ENCODE assay signal across 23 cellular contexts in genomic region chr11:107848345-107848744, GRCh38.
"Had no signal": no experiment of that assay in that cellular context is flagged by ENCODE, and none has a peak within 500 bp of the region (broad histone marks: within the 10 kb centered on the region; RNA-seq: fewer than 3 reads in every experiment).

No MANE protein-coding gene starts in this region.

- H3K4me3 Mint-ChIP-seq: activated CD4-positive, alpha-beta T cell treated with anti-CD3 and anti-CD28 coated beads, Interleukin-2, amount 10 ng/mL, durations not matched to agents 24 days and 14 days; activated CD8-positive, alpha-beta T cell treated with anti-CD3 and anti-CD28 coated beads for 36 hours; activated naive CD4-positive, alpha-beta T cell treated with anti-CD3 and anti-CD28 coated beads, Interleukin-2, amount 50 U/mL, for 24 hours; activated T-cell treated with anti-CD3 and anti-CD28 coated beads, Interleukin-2, amount 50 U/mL, for 4 hours; stimulated activated naive CD8-positive, alpha-beta T cell treated with anti-CD3 and anti-CD28 coated beads, Interleukin-15, amount 100 ng/mL, for 72 hours; type B pancreatic cell had no signal

- H3K36me3 ChIP-seq: adrenal gland, breast epithelium, gastroesophageal sphincter, heart left ventricle, prostate gland, right atrium auricular region had no signal

- DNase-seq: activated CD4-positive, alpha-beta T cell treated with anti-CD3 and anti-CD28 coated beads, Interleukin-2, amount 10 ng/mL, durations not matched to agents 24 days and 14 days; activated CD8-positive, alpha-beta memory T cell treated with anti-CD3 and anti-CD28 coated beads, Interleukin-2, amount 50 U/mL, for 4 hours; activated CD8-positive, alpha-beta T cell treated with anti-CD3 and anti-CD28 coated beads for 36 hours; activated gamma-delta T cell; activated T-cell treated with anti-CD3 and anti-CD28 coated beads, Interleukin-2, amount 50 U/mL, for 4 hours; adrenal gland; cerebellar nuclear complex; effector CD4-positive, alpha-beta T cell; heart left ventricle; kidney; stimulated activated CD4-positive, alpha-beta T cell treated with anti-CD3 and anti-CD28 coated beads, Interleukin-12 subunit alpha, Interleukin-12 subunit beta, amount 100 ng/mL, for 4 hours; stimulated activated CD4-positive, alpha-beta T cell treated with anti-CD3 and anti-CD28 coated beads, Interleukin-1b, Interleukin-23, amount 100 ng/mL, for 48 hours; stimulated activated CD8-positive, alpha-beta memory T cell treated with anti-CD3 and anti-CD28 coated beads, Interleukin-4, amount 100 ng/mL, for 48 hours; stimulated activated naive CD8-positive, alpha-beta T cell treated with anti-CD3 and anti-CD28 coated beads, Interleukin-15, amount 100 ng/mL, for 72 hours; T-helper 9 cell had no signal

- H3K9me3 Mint-ChIP-seq: activated CD4-positive, alpha-beta T cell treated with anti-CD3 and anti-CD28 coated beads, Interleukin-2, amount 10 ng/mL, durations not matched to agents 24 days and 14 days; activated CD8-positive, alpha-beta T cell treated with anti-CD3 and anti-CD28 coated beads for 36 hours; activated naive CD4-positive, alpha-beta T cell treated with anti-CD3 and anti-CD28 coated beads, Interleukin-2, amount 50 U/mL, for 24 hours; activated T-cell treated with anti-CD3 and anti-CD28 coated beads, Interleukin-2, amount 50 U/mL, for 4 hours; stimulated activated naive CD8-positive, alpha-beta T cell treated with anti-CD3 and anti-CD28 coated beads, Interleukin-15, amount 100 ng/mL, for 72 hours; type B pancreatic cell had no signal

- H3K4me1 ChIP-seq: adrenal gland, breast epithelium, gastroesophageal sphincter, heart left ventricle, prostate gland, right atrium auricular region had no signal

- H3K36me3 Mint-ChIP-seq: activated naive CD4-positive, alpha-beta T cell treated with anti-CD3 and anti-CD28 coated beads, Interleukin-2, amount 50 U/mL, for 24 hours; type B pancreatic cell had no signal

- H3K27me3 ChIP-seq: adrenal gland, breast epithelium, gastroesophageal sphincter, heart left ventricle, right atrium auricular region had no signal

- ATAC-seq: activated CD8-positive, alpha-beta T cell treated with anti-CD3 and anti-CD28 coated beads for 36 hours; activated T-cell treated with anti-CD3 and anti-CD28 coated beads, Interleukin-2, amount 50 U/mL, for 4 hours; esophagus mucosa; gastroesophageal sphincter; heart left ventricle; left lobe of liver; stimulated activated naive CD8-positive, alpha-beta T cell treated with anti-CD3 and anti-CD28 coated beads, Interleukin-15, amount 100 ng/mL, for 72 hours had no signal

- H3K4me3 ChIP-seq: adrenal gland, breast epithelium, gastroesophageal sphincter, heart left ventricle, prostate gland, right atrium auricular region had no signal

- H3K9me3 ChIP-seq: adrenal gland, breast epithelium, gastroesophageal sphincter, heart left ventricle, prostate gland, right atrium auricular region had no signal

- H3K27ac Mint-ChIP-seq: stimulated activated naive CD8-positive, alpha-beta T cell treated with anti-CD3 and anti-CD28 coated beads, Interleukin-15, amount 100 ng/mL, for 72 hours; type B pancreatic cell had no signal

- H3K27ac ChIP-seq: adrenal gland, breast epithelium, gastroesophageal sphincter, heart left ventricle, prostate gland, right atrium auricular region had no signal

- H3K27me3 Mint-ChIP-seq: activated CD4-positive, alpha-beta T cell treated with anti-CD3 and anti-CD28 coated beads, Interleukin-2, amount 10 ng/mL, durations not matched to agents 24 days and 14 days; activated CD8-positive, alpha-beta T cell treated with anti-CD3 and anti-CD28 coated beads for 36 hours; activated naive CD4-positive, alpha-beta T cell treated with anti-CD3 and anti-CD28 coated beads, Interleukin-2, amount 50 U/mL, for 24 hours; stimulated activated naive CD8-positive, alpha-beta T cell treated with anti-CD3 and anti-CD28 coated beads, Interleukin-15, amount 100 ng/mL, for 72 hours; type B pancreatic cell had no signal
